15 cellular contexts compared by ENCODE assay signal in genomic region chr3:100039075-100039474, GRCh38.
"Had no signal": no experiment of that assay in that cellular context is flagged by ENCODE, and none has a peak within 500 bp of the region (broad histone marks: within the 10 kb centered on the region; RNA-seq: fewer than 3 reads in every experiment).

No MANE protein-coding gene starts in this region.

- H3K36me3 ChIP-seq: colonic mucosa, esophagus squamous epithelium, suprapubic skin had no signal

- H3K36me3 Mint-ChIP-seq: activated naive CD4-positive, alpha-beta T cell treated with anti-CD3 and anti-CD28 coated beads, Interleukin-2, amount 50 U/mL, for 72 hours; WTC11 had no signal

- H3K27me3 ChIP-seq: colonic mucosa, esophagus squamous epithelium, suprapubic skin had no signal

- DNase-seq: activated CD4-positive, alpha-beta T cell treated with anti-CD3 and anti-CD28 coated beads for 4 hours; activated CD8-positive, alpha-beta T cell treated with anti-CD3 and anti-CD28 coated beads for 36 hours; activated effector memory CD4-positive, alpha-beta T cell treated with anti-CD3 and anti-CD28 coated beads, Interleukin-2, amount 50 U/mL, for 16 hours; activated T-cell treated with anti-CD3 and anti-CD28 coated beads, Interleukin-2, amount 50 U/mL, for 48 hours; colonic mucosa; esophagus squamous epithelium; glutamatergic neuron; mucosa of descending colon; naive thymus-derived CD4-positive, alpha-beta T cell; right cardiac atrium; stimulated activated naive CD8-positive, alpha-beta T cell treated with anti-CD3 and anti-CD28 coated beads, Interleukin-15, Interleukin-2, amounts not matched to agents 100 U/mL and 50 U/mL, for 24 hours; T-helper 2 cell had no signal

- H3K9me3 ChIP-seq: colonic mucosa, esophagus squamous epithelium, mucosa of descending colon, suprapubic skin had no signal

- H3K27ac Mint-ChIP-seq: activated CD8-positive, alpha-beta T cell treated with anti-CD3 and anti-CD28 coated beads for 36 hours; activated naive CD4-positive, alpha-beta T cell treated with anti-CD3 and anti-CD28 coated beads, Interleukin-2, amount 50 U/mL, for 72 hours; naive thymus-derived CD4-positive, alpha-beta T cell; WTC11 had no signal

- H3K4me3 Mint-ChIP-seq: activated CD8-positive, alpha-beta T cell treated with anti-CD3 and anti-CD28 coated beads for 36 hours; naive thymus-derived CD4-positive, alpha-beta T cell; WTC11 had no signal

- H3K4me3 ChIP-seq: colonic mucosa, esophagus squamous epithelium, mucosa of descending colon, suprapubic skin had no signal

- H3K27me3 Mint-ChIP-seq: activated CD8-positive, alpha-beta T cell treated with anti-CD3 and anti-CD28 coated beads for 36 hours; naive thymus-derived CD4-positive, alpha-beta T cell had no signal

- H3K27ac ChIP-seq: colonic mucosa had no signal

- H3K9me3 Mint-ChIP-seq: activated CD8-positive, alpha-beta T cell treated with anti-CD3 and anti-CD28 coated beads for 36 hours; activated naive CD4-positive, alpha-beta T cell treated with anti-CD3 and anti-CD28 coated beads, Interleukin-2, amount 50 U/mL, for 72 hours; naive thymus-derived CD4-positive, alpha-beta T cell; WTC11 had no signal
